ENCODE assay signal across 7 cellular contexts in genomic region chr12:69738351-69739286, GRCh38.
DNase-seq lines count a peak whose midpoint lies in the region; ATAC-seq lines count a peak whose summit lies in the region.

Gene RAB3IP (plus strand): TSS chr12:69738860. CDS start chr12:69755409, 16,549 bp downstream.

- peak; percentile 86 for ATAC-seq in GM18498 (IDR thresholded peaks at IDR 0.05; ENCODE audit: unreplicated experiment)
- peak; percentile 80 for ATAC-seq in HG02840 (IDR thresholded peaks at IDR 0.05; ENCODE audit: low FRiP score, unreplicated experiment)

- DNase-seq in NCI-H1417 treated with DMSO at 0.1 percent for 48 hours (lab: John Stamatoyannopoulos, UW) = peak; percentile 69
- DNase-seq in T-helper 2 cell = peak; percentile 85 to 92 (median 90)
- DNase-seq in anterior cingulate cortex (lab: John Stamatoyannopoulos, UW) = peak; percentile 12 to 89 (median 79)
- DNase-seq in hepatic stellate cell (ENCODE audit: low spot score) = peak; percentile 91
- DNase-seq in retina = peak; percentile 89

Comparison
In these comparisons a context has a peak if more than half of its experiments do, and no peak if none do; other contexts are left out.
1. Peak in every context shown above with its lines: DNase-seq and ATAC-seq.